In the genomic region with DNA sequence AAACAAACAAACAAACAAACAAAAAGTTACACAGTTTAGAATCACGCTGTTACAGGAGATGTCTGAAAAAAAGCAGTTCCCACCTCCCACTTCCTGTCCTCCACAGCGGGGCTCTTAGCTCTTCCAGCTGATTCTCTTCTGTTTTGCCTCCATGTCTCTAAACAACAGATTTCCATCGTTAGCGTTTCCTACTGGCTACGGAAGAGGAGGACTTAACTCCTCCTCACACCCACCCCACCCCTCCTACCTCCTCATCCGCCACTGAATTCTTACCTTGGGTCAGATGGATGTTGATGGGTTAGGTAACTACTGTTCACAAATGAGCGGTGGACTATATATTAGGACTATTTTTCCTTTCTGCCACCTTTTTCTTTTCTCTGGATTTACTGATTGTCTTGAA, we compare ENCODE assay signal across 8 cellular contexts. TPM values are rescaled to one million over a fixed set of nuclear protein-coding genes. Genes with fewer than 3 reads are reported as not detected.
A peak's percentile ranks its signal among the peaks of the same experiment; 100 is the strongest.
DNase-seq lines count a peak whose midpoint lies in the region; ATAC-seq and TF ChIP-seq lines count a peak whose summit lies in the region.

No MANE protein-coding gene starts in this region.

- no peak overlapping the region for H2BK12ac ChIP-seq in mesenchymal stem cell (ENCODE audit: low read length in 2 of 2)

- no peak overlapping the region for H3K18ac ChIP-seq in mesenchymal stem cell (ENCODE audit: low read depth in 1 of 2, low read length in 2 of 2)

- no peaks in the 10 kb centered on the region for H3K79me2 ChIP-seq in GM23248 (ENCODE audit: insufficient read depth)

- no peak overlapping the region for H3K27ac Mint-ChIP-seq in activated naive CD8-positive, alpha-beta T cell treated with anti-CD3 and anti-CD28 coated beads, Interleukin-2, amount 50 U/mL, for 24 hours
- peak overlapping the region in 1 of 10 donors; percentile 40 for H3K27ac Mint-ChIP-seq in naive thymus-derived CD8-positive, alpha-beta T cell

- H3K9me2 ChIP-seq in GM23248 (ENCODE audit: insufficient read depth) = no peaks in the 10 kb centered on the region

- 20 to 21% methylated on average over 7 of the region's 7 CpGs for WGBS in GM23248 (ENCODE audit: low coverage in 1 of 2, low lambda C conversion rate in 2 of 2, missing lambda C conversion rate in 2 of 2), 2 experiments
- 34% methylated on average over 3 of the region's 7 CpGs for WGBS in mesenchymal stem cell

- no peaks in the 10 kb centered on the region for H3K36me3 ChIP-seq in GM23248 (ENCODE audit: low read depth)
- no peaks in the 10 kb centered on the region for H3K36me3 ChIP-seq in mesenchymal stem cell (ENCODE audit: control insufficient read depth in 1 of 2, insufficient read depth in 2 of 2, low read depth in 1 of 2, low read length in 2 of 2)
- no peaks in the 10 kb centered on the region for H3K36me3 ChIP-seq in brain microvascular endothelial cell (replicated peaks)

- H3K23ac ChIP-seq in mesenchymal stem cell (ENCODE audit: low read length in 2 of 2) = no peak overlapping the region

- no peaks in the 10 kb centered on the region for H4K20me1 ChIP-seq in GM23248 (ENCODE audit: insufficient read depth)

- H2BK120ac ChIP-seq in mesenchymal stem cell (ENCODE audit: low read depth, low read length) = no peak overlapping the region

- H2AK5ac ChIP-seq in mesenchymal stem cell (ENCODE audit: low read length, severe bottlenecking) = no peak overlapping the region

- H3K4ac ChIP-seq in mesenchymal stem cell (ENCODE audit: low read depth in 1 of 2, low read length in 2 of 2) = no peak overlapping the region

- H4K91ac ChIP-seq in mesenchymal stem cell (ENCODE audit: low read length) = no peak overlapping the region

- no peaks in the 10 kb centered on the region for H3K9me3 Mint-ChIP-seq in activated naive CD8-positive, alpha-beta T cell treated with anti-CD3 and anti-CD28 coated beads, Interleukin-2, amount 50 U/mL, for 24 hours
- no peaks in the 10 kb centered on the region for H3K9me3 Mint-ChIP-seq in naive thymus-derived CD8-positive, alpha-beta T cell

- H4K8ac ChIP-seq in mesenchymal stem cell (ENCODE audit: low read length) = no peak overlapping the region

- H3F3A ChIP-seq in GM23248 (ENCODE audit: insufficient read depth) = peaks cover 14% of the 10 kb centered on the region

- no peaks in the 10 kb centered on the region for H3K36me3 Mint-ChIP-seq in activated naive CD8-positive, alpha-beta T cell treated with anti-CD3 and anti-CD28 coated beads, Interleukin-2, amount 50 U/mL, for 24 hours (ENCODE audit: low read depth)
- no peaks in the 10 kb centered on the region for H3K36me3 Mint-ChIP-seq in naive thymus-derived CD8-positive, alpha-beta T cell

- peaks cover 34% of the 10 kb centered on the region for H3K27me3 Mint-ChIP-seq in activated naive CD8-positive, alpha-beta T cell treated with anti-CD3 and anti-CD28 coated beads, Interleukin-2, amount 50 U/mL, for 24 hours
- H3K27me3 Mint-ChIP-seq in naive thymus-derived CD8-positive, alpha-beta T cell = peaks cover 14 to 57% (median 25%) of the 10 kb centered on the region in 5 donors

- H3K4me1 ChIP-seq in GM23248 (ENCODE audit: insufficient read depth) = peaks cover 13% of the 10 kb centered on the region
- H3K4me1 ChIP-seq in mesenchymal stem cell (ENCODE audit: control insufficient read depth, insufficient read depth, low read depth, low read length) = peaks cover 5% of the 10 kb centered on the region

- no peaks in the 10 kb centered on the region for H3K79me1 ChIP-seq in mesenchymal stem cell (replicated peaks; ENCODE audit: low read length, poor library complexity, severe bottlenecking)

- POLR2A ChIA-PET in naive thymus-derived CD8-positive, alpha-beta T cell (lab: Charles Lee) = interaction anchor here (0.6 to 0.7 kb wide), 2 partner anchors 60 to 75 kb away, joined by 3 read pairs; no protein-coding TSS in a partner anchor

- TF ChIP-seq CTCF in brain microvascular endothelial cell (IDR thresholded peaks at IDR 0.05; ENCODE audit: low read depth, low read length, missing control alignments) = no peak

- H3K9ac ChIP-seq in GM23248 (no peak overlapping the region), mesenchymal stem cell (ENCODE audit: low read length) (peak overlapping the region; percentile 74)

- peak overlapping the region; percentile 14 for H3K4me3 Mint-ChIP-seq in activated naive CD8-positive, alpha-beta T cell treated with anti-CD3 and anti-CD28 coated beads, Interleukin-2, amount 50 U/mL, for 24 hours
- H3K4me3 Mint-ChIP-seq in naive thymus-derived CD8-positive, alpha-beta T cell = peak overlapping the region in 4 of 10 donors; percentile 19 to 68 (median 47)

- H2AFZ ChIP-seq in GM23248 (0 out of 2 replicates have a peak overlapping the region, but pooled peaks have one; percentile 43), mesenchymal stem cell (ENCODE audit: low read depth, low read length) (no peak overlapping the region)

- H3K14ac ChIP-seq in mesenchymal stem cell (ENCODE audit: low read length in 2 of 2) = no peak overlapping the region

- peaks cover 9% of the 10 kb centered on the region for H3K4me1 Mint-ChIP-seq in activated naive CD8-positive, alpha-beta T cell treated with anti-CD3 and anti-CD28 coated beads, Interleukin-2, amount 50 U/mL, for 24 hours
- H3K4me1 Mint-ChIP-seq in naive thymus-derived CD8-positive, alpha-beta T cell = peaks cover 5 to 15% (median 11%) of the 10 kb centered on the region in 4 donors

- H3K4me2 ChIP-seq in GM23248 (ENCODE audit: unreplicated experiment) = peak overlapping the region; percentile 34
- H3K4me2 ChIP-seq in mesenchymal stem cell (ENCODE audit: low read length, poor library complexity, severe bottlenecking) = peak overlapping the region; percentile 1

- DNase-seq in NCI-H510A treated with DMSO at 0.1 percent for 48 hours (lab: John Stamatoyannopoulos, UW) = peak; percentile 19
- no peak for DNase-seq in NCI-H510A (lab: John Stamatoyannopoulos, UW)
- DNase-seq in GM23248 = peak; percentile 30
- DNase-seq in activated naive CD8-positive, alpha-beta T cell treated with anti-CD3 and anti-CD28 coated beads, Interleukin-2, amount 50 U/mL, for 24 hours = no peak
- DNase-seq in mesenchymal stem cell = peak; percentile 35
- DNase-seq in brain microvascular endothelial cell = no peak
- DNase-seq in naive thymus-derived CD8-positive, alpha-beta T cell = no peak

- H2BK15ac ChIP-seq in mesenchymal stem cell (ENCODE audit: low read depth, poor library complexity, severe bottlenecking) = no peak overlapping the region

- no peaks in the 10 kb centered on the region for H3K9me3 ChIP-seq in GM23248 (ENCODE audit: low read depth)
- H3K9me3 ChIP-seq in mesenchymal stem cell (ENCODE audit: control insufficient read depth, low read length) = no peaks in the 10 kb centered on the region

- in situ Hi-C loops in GM23248 (cut with MboI) = no loop called here
- in situ Hi-C loops in brain microvascular endothelial cell (cut with HindIII; ENCODE audit: low pct_ligation_motif_present, low sequenced_read_pairs) = no loop called here

- H3K27ac ChIP-seq in GM23248 (no peak overlapping the region), mesenchymal stem cell (ENCODE audit: low read length, poor library complexity, severe bottlenecking) (no peak overlapping the region), brain microvascular endothelial cell (no peak overlapping the region)

- H2BK5ac ChIP-seq in mesenchymal stem cell (ENCODE audit: low read depth, low read length, poor library complexity, severe bottlenecking) = no peak overlapping the region

- no peak for ATAC-seq in activated naive CD8-positive, alpha-beta T cell treated with anti-CD3 and anti-CD28 coated beads, Interleukin-2, amount 50 U/mL, for 24 hours
- ATAC-seq in naive thymus-derived CD8-positive, alpha-beta T cell = no peak
- ATAC-seq in HG03571 (IDR thresholded peaks at IDR 0.05; ENCODE audit: unreplicated experiment) = no peak

- H3K4me3 ChIP-seq in GM23248 (no peak overlapping the region; the same call in 1 of the 2 replicates), mesenchymal stem cell (ENCODE audit: insufficient read depth in 1 of 2, low read depth in 1 of 2, low read length in 2 of 2) (peak overlapping the region in 1 of 2 experiments; percentile 66), brain microvascular endothelial cell (ENCODE audit: low read depth, low read length) (no peak overlapping the region)

- H3K27me3 ChIP-seq in GM23248 (replicated peaks; ENCODE audit: insufficient read depth) (peaks cover 24% of the 10 kb centered on the region), mesenchymal stem cell (ENCODE audit: control insufficient read depth in 1 of 2, insufficient read depth in 1 of 2, low read length in 2 of 2) (peaks cover 57% of the 10 kb centered on the region in 2 experiments), brain microvascular endothelial cell (replicated peaks) (peaks cover 5% of the 10 kb centered on the region)

RNA-seq across cellular contexts. Expression of a gene that starts 36.8 kb away (rescaled TPM):
- total RNA-seq in GM23248 (2014; rRNA removed; shearing (Covaris generic)) = 43.4 and 60.3 TPM in 2 replicates
- 41.7 and 48.0 TPM in 2 replicates for polyA plus RNA-seq in GM23248 (2016; fragmentation: Nextera tagmentation; extraction: Ambion mirVana)
- 48.2 TPM for polyA plus RNA-seq in mesenchymal stem cell (2013, experiment 1 of 2)
- 46.8 TPM for polyA plus RNA-seq in mesenchymal stem cell (2013, experiment 2 of 2)
- 100 to 1,000 TPM in 1 of 2 experiments, 10 to 100 TPM in 1; 95.8 to 109 TPM for total RNA-seq in naive thymus-derived CD8-positive, alpha-beta T cell
- polyA plus RNA-seq in naive thymus-derived CD8-positive, alpha-beta T cell = 10 to 100 TPM; 66.1 to 70.7 (median 68.8) TPM

RNA-seq across cellular contexts. Expression of a gene that starts 56.4 kb away (rescaled TPM):
- 32.2 and 34.0 TPM in 2 replicates for total RNA-seq in GM23248 (2014; rRNA removed; shearing (Covaris generic))
- polyA plus RNA-seq in GM23248 (2016; fragmentation: Nextera tagmentation; extraction: Ambion mirVana) = 19.8 and 22.4 TPM in 2 replicates
- polyA plus RNA-seq in mesenchymal stem cell (2013, experiment 1 of 2) = 81.8 TPM
- 74.6 TPM for polyA plus RNA-seq in mesenchymal stem cell (2013, experiment 2 of 2)
- 10 to 100 TPM in 1 of 2 experiments, 1 to 10 TPM in 1; 9.7 to 11.8 TPM for total RNA-seq in naive thymus-derived CD8-positive, alpha-beta T cell
- polyA plus RNA-seq in naive thymus-derived CD8-positive, alpha-beta T cell = 10 to 100 TPM in 2 of 3 donors, 1 to 10 TPM in 1; 9.8 to 18.6 (median 15.6) TPM

Comparison
In these comparisons a context has a peak if more than half of its experiments do, and no peak if none do; other contexts are left out.
1. DNase-seq: peak in NCI-H510A treated with DMSO at 0.1 percent for 48 hours (single experiment), GM23248 (single experiment) and mesenchymal stem cell (single experiment); none in NCI-H510A (single experiment), activated naive CD8-positive, alpha-beta T cell treated with anti-CD3 and anti-CD28 coated beads, Interleukin-2, amount 50 U/mL, for 24 hours (single experiment), brain microvascular endothelial cell (single experiment) and naive thymus-derived CD8-positive, alpha-beta T cell (0 of 10).